In the genomic region with DNA sequence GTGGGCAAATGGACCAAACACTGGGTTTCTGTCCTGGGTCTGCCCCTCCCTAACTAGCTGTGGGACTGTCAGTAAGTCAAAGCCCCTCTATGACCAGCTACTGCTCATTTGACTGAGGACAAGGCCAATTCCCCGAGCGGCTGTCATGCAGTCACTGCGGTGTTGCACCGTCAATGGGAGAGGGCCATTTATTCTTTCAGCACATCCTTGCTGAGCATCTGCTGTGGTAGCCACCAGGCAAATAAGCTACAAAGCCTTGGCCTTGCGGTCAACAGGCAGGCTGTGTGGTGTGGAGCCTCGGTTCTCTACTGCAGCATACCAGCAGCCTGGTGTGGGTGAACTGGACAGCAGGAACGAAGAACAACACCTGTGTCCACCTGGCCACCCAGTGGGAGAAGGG, we compare ENCODE assay signal across 1 cellular context.
A peak's percentile ranks its signal among the peaks of the same experiment; 100 is the strongest.
TF ChIP-seq lines count a peak whose summit lies in the region.

No MANE protein-coding gene starts in this region.

TF ChIP-seq in K562, 482 proteins besides CTCF, POLR2A, EP300 and RAD21 (continued from another document and continues in another):
- TF ChIP-seq PHF20 (IDR thresholded peaks at IDR 0.05; ENCODE audit: partially characterized antibody) = no peak
- TF ChIP-seq LCOR (CRISPR knock-in tag; IDR thresholded peaks at IDR 0.05) = no peak
- no peak for TF ChIP-seq COPS2 (conservative IDR thresholded peaks at IDR 0.05)
- TF ChIP-seq CREBBP (IDR thresholded peaks at IDR 0.05; ENCODE audit: low read depth, low read length) = no peak
- TF ChIP-seq NEUROD1 (IDR thresholded peaks at IDR 0.05; ENCODE audit: borderline replicate concordance, low read depth, low read length, partially characterized antibody) = peak; percentile 45
- TF ChIP-seq ZNF3 (CRISPR knock-in tag; IDR thresholded peaks at IDR 0.05) = no peak
- TF ChIP-seq TAL1 (IDR thresholded peaks at IDR 0.05) = no peak
- TF ChIP-seq ZNF586 (CRISPR knock-in tag; conservative IDR thresholded peaks at IDR 0.05) = no peak
- TF ChIP-seq, protein P1, sequence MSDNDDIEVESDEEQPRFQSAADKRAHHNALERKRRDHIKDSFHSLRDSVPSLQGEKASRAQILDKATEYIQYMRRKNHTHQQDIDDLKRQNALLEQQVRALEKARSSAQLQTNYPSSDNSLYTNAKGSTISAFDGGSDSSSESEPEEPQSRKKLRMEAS (CRISPR knock-in tag; IDR thresholded peaks at IDR 0.05) = no peak
- TF ChIP-seq, protein P2, sequence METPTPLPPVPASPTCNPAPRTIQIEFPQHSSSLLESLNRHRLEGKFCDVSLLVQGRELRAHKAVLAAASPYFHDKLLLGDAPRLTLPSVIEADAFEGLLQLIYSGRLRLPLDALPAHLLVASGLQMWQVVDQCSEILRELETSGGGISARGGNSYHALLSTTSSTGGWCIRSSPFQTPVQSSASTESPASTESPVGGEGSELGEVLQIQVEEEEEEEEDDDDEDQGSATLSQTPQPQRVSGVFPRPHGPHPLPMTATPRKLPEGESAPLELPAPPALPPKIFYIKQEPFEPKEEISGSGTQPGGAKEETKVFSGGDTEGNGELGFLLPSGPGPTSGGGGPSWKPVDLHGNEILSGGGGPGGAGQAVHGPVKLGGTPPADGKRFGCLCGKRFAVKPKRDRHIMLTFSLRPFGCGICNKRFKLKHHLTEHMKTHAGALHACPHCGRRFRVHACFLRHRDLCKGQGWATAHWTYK (CRISPR knock-in tag; IDR thresholded peaks at IDR 0.05) = no peak
- peak; percentile 51; the same call in 1 of the 2 replicates for TF ChIP-seq POLR2AphosphoS2 (IDR thresholded peaks at IDR 0.05; ENCODE audit: low read length)
- TF ChIP-seq NFATC3 (IDR thresholded peaks at IDR 0.05) = no peak
- TF ChIP-seq E2F3 (CRISPR knock-in tag; IDR thresholded peaks at IDR 0.05) = no peak
- TF ChIP-seq, protein P3, sequence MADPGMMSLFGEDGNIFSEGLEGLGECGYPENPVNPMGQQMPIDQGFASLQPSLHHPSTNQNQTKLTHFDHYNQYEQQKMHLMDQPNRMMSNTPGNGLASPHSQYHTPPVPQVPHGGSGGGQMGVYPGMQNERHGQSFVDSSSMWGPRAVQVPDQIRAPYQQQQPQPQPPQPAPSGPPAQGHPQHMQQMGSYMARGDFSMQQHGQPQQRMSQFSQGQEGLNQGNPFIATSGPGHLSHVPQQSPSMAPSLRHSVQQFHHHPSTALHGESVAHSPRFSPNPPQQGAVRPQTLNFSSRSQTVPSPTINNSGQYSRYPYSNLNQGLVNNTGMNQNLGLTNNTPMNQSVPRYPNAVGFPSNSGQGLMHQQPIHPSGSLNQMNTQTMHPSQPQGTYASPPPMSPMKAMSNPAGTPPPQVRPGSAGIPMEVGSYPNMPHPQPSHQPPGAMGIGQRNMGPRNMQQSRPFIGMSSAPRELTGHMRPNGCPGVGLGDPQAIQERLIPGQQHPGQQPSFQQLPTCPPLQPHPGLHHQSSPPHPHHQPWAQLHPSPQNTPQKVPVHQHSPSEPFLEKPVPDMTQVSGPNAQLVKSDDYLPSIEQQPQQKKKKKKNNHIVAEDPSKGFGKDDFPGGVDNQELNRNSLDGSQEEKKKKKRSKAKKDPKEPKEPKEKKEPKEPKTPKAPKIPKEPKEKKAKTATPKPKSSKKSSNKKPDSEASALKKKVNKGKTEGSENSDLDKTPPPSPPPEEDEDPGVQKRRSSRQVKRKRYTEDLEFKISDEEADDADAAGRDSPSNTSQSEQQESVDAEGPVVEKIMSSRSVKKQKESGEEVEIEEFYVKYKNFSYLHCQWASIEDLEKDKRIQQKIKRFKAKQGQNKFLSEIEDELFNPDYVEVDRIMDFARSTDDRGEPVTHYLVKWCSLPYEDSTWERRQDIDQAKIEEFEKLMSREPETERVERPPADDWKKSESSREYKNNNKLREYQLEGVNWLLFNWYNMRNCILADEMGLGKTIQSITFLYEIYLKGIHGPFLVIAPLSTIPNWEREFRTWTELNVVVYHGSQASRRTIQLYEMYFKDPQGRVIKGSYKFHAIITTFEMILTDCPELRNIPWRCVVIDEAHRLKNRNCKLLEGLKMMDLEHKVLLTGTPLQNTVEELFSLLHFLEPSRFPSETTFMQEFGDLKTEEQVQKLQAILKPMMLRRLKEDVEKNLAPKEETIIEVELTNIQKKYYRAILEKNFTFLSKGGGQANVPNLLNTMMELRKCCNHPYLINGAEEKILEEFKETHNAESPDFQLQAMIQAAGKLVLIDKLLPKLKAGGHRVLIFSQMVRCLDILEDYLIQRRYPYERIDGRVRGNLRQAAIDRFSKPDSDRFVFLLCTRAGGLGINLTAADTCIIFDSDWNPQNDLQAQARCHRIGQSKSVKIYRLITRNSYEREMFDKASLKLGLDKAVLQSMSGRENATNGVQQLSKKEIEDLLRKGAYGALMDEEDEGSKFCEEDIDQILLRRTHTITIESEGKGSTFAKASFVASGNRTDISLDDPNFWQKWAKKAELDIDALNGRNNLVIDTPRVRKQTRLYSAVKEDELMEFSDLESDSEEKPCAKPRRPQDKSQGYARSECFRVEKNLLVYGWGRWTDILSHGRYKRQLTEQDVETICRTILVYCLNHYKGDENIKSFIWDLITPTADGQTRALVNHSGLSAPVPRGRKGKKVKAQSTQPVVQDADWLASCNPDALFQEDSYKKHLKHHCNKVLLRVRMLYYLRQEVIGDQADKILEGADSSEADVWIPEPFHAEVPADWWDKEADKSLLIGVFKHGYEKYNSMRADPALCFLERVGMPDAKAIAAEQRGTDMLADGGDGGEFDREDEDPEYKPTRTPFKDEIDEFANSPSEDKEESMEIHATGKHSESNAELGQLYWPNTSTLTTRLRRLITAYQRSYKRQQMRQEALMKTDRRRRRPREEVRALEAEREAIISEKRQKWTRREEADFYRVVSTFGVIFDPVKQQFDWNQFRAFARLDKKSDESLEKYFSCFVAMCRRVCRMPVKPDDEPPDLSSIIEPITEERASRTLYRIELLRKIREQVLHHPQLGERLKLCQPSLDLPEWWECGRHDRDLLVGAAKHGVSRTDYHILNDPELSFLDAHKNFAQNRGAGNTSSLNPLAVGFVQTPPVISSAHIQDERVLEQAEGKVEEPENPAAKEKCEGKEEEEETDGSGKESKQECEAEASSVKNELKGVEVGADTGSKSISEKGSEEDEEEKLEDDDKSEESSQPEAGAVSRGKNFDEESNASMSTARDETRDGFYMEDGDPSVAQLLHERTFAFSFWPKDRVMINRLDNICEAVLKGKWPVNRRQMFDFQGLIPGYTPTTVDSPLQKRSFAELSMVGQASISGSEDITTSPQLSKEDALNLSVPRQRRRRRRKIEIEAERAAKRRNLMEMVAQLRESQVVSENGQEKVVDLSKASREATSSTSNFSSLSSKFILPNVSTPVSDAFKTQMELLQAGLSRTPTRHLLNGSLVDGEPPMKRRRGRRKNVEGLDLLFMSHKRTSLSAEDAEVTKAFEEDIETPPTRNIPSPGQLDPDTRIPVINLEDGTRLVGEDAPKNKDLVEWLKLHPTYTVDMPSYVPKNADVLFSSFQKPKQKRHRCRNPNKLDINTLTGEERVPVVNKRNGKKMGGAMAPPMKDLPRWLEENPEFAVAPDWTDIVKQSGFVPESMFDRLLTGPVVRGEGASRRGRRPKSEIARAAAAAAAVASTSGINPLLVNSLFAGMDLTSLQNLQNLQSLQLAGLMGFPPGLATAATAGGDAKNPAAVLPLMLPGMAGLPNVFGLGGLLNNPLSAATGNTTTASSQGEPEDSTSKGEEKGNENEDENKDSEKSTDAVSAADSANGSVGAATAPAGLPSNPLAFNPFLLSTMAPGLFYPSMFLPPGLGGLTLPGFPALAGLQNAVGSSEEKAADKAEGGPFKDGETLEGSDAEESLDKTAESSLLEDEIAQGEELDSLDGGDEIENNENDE (IDR thresholded peaks at IDR 0.05; ENCODE audit: low read depth, low read length) = peak; percentile 32
- no peak for TF ChIP-seq RBM17 (IDR thresholded peaks at IDR 0.05; ENCODE audit: borderline replicate concordance, low read depth, low read length)
- TF ChIP-seq SMAD1 (IDR thresholded peaks at IDR 0.05; ENCODE audit: low read depth, low read length, partially characterized antibody) = no peak
- TF ChIP-seq, protein P4, sequence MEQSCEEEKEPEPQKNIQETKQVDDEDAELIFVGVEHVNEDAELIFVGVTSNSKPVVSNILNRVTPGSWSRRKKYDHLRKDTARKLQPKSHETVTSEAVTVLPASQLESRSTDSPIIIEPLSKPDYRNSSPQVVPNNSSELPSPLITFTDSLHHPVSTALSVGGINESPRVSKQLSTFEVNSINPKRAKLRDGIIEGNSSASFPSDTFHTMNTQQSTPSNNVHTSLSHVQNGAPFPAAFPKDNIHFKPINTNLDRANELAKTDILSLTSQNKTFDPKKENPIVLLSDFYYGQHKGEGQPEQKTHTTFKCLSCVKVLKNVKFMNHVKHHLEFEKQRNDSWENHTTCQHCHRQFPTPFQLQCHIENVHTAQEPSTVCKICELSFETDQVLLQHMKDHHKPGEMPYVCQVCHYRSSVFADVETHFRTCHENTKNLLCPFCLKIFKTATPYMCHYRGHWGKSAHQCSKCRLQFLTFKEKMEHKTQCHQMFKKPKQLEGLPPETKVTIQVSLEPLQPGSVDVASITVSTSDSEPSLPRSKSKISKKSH (CRISPR knock-in tag; IDR thresholded peaks at IDR 0.05) = no peak
- no peak for TF ChIP-seq NR2C2 (CRISPR knock-in tag; IDR thresholded peaks at IDR 0.05)
- TF ChIP-seq NR2C2 (tag; IDR thresholded peaks at IDR 0.05) = no peak
- no peak for TF ChIP-seq TEAD4 (IDR thresholded peaks at IDR 0.05; ENCODE audit: low read length)
- no peak for TF ChIP-seq TEAD4 (CRISPR knock-in tag; IDR thresholded peaks at IDR 0.05; ENCODE audit: borderline replicate concordance)
- TF ChIP-seq FOXA3 (CRISPR knock-in tag; conservative IDR thresholded peaks at IDR 0.05 in 1 of 2, IDR thresholded peaks at IDR 0.05 in 1 of 2) = peak in 1 of 2 experiments; percentile 36; a peak in 1 of 4 replicates
- TF ChIP-seq, protein P5, sequence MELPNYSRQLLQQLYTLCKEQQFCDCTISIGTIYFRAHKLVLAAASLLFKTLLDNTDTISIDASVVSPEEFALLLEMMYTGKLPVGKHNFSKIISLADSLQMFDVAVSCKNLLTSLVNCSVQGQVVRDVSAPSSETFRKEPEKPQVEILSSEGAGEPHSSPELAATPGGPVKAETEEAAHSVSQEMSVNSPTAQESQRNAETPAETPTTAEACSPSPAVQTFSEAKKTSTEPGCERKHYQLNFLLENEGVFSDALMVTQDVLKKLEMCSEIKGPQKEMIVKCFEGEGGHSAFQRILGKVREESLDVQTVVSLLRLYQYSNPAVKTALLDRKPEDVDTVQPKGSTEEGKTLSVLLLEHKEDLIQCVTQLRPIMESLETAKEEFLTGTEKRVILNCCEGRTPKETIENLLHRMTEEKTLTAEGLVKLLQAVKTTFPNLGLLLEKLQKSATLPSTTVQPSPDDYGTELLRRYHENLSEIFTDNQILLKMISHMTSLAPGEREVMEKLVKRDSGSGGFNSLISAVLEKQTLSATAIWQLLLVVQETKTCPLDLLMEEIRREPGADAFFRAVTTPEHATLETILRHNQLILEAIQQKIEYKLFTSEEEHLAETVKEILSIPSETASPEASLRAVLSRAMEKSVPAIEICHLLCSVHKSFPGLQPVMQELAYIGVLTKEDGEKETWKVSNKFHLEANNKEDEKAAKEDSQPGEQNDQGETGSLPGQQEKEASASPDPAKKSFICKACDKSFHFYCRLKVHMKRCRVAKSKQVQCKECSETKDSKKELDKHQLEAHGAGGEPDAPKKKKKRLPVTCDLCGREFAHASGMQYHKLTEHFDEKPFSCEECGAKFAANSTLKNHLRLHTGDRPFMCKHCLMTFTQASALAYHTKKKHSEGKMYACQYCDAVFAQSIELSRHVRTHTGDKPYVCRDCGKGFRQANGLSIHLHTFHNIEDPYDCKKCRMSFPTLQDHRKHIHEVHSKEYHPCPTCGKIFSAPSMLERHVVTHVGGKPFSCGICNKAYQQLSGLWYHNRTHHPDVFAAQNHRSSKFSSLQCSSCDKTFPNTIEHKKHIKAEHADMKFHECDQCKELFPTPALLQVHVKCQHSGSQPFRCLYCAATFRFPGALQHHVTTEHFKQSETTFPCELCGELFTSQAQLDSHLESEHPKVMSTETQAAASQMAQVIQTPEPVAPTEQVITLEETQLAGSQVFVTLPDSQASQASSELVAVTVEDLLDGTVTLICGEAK (IDR thresholded peaks at IDR 0.05) = no peak
- TF ChIP-seq, protein P5 (CRISPR knock-in tag; IDR thresholded peaks at IDR 0.05) = peak; percentile 12; the same call in 1 of the 2 replicates
- TF ChIP-seq ZNF764 (CRISPR knock-in tag; IDR thresholded peaks at IDR 0.05; ENCODE audit: low read depth) = no peak
- TF ChIP-seq, protein P6, sequence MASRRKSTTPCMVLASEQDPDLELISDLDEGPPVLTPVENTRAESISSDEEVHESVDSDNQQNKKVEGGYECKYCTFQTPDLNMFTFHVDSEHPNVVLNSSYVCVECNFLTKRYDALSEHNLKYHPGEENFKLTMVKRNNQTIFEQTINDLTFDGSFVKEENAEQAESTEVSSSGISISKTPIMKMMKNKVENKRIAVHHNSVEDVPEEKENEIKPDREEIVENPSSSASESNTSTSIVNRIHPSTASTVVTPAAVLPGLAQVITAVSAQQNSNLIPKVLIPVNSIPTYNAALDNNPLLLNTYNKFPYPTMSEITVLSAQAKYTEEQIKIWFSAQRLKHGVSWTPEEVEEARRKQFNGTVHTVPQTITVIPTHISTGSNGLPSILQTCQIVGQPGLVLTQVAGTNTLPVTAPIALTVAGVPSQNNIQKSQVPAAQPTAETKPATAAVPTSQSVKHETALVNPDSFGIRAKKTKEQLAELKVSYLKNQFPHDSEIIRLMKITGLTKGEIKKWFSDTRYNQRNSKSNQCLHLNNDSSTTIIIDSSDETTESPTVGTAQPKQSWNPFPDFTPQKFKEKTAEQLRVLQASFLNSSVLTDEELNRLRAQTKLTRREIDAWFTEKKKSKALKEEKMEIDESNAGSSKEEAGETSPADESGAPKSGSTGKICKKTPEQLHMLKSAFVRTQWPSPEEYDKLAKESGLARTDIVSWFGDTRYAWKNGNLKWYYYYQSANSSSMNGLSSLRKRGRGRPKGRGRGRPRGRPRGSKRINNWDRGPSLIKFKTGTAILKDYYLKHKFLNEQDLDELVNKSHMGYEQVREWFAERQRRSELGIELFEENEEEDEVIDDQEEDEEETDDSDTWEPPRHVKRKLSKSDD (conservative IDR thresholded peaks at IDR 0.05; ENCODE audit: low read length) = no peak
- TF ChIP-seq SMARCA4 (IDR thresholded peaks at IDR 0.05) = no peak
